ENCODE assay signal across 8 cellular contexts in genomic region chr14:49975286-49975685, GRCh38.
A peak's percentile ranks its signal among the peaks of the same experiment; 100 is the strongest.
DNase-seq lines count a peak whose midpoint lies in the region; ATAC-seq and TF ChIP-seq lines count a peak whose summit lies in the region.
"Had no signal": no experiment of that assay in that cellular context is flagged by ENCODE, and none has a peak within 500 bp of the region (broad histone marks: within the 10 kb centered on the region; RNA-seq: fewer than 3 reads in every experiment).

No MANE protein-coding gene starts in this region.

- in situ Hi-C loops in HAP-1 (cut with MboI; ENCODE audit: low sequenced_read_pairs), result no loop called here

- ATAC-seq in T-helper 17 cell, result no peak
- ATAC-seq in stimulated activated naive CD8-positive, alpha-beta T cell treated with anti-CD3 and anti-CD28 coated beads, Interleukin-15, amount 100 ng/mL, for 72 hours, result no peak
- ATAC-seq in HG03520 (IDR thresholded peaks at IDR 0.05; ENCODE audit: unreplicated experiment), result no peak

- H3K27me3 ChIP-seq in HAP-1 (ENCODE audit: low read depth), result no peaks in the 10 kb centered on the region

- DNase-seq in HAP-1 (ENCODE audit: low spot score in 2 of 2) (peak; percentile 36 to 74), T-helper 17 cell (no peak), foreskin fibroblast (peak; percentile 93 to 94), NCI-H2171 treated with DMSO at 0.1 percent for 48 hours (lab: John Stamatoyannopoulos, UW) (no peak), anterior cingulate cortex (lab: John Stamatoyannopoulos, UW) (no peak)
- DNase-seq in stimulated activated naive CD8-positive, alpha-beta T cell treated with anti-CD3 and anti-CD28 coated beads, Interleukin-15, amount 100 ng/mL, for 72 hours, result no peak
- DNase-seq: RPMI8226 had no signal

- peaks cover 71% of the 10 kb centered on the region for H3K4me1 Mint-ChIP-seq in T-helper 17 cell
- H3K4me1 Mint-ChIP-seq in stimulated activated naive CD8-positive, alpha-beta T cell treated with anti-CD3 and anti-CD28 coated beads, Interleukin-15, amount 100 ng/mL, for 72 hours, result peaks cover 86% of the 10 kb centered on the region

- no peaks in the 10 kb centered on the region for H3K9me3 ChIP-seq in HAP-1
- no peaks in the 10 kb centered on the region for H3K9me3 ChIP-seq in T-helper 17 cell (ENCODE audit: control insufficient read depth, low read length, poor library complexity, severe bottlenecking)

- H3K36me3 ChIP-seq in HAP-1 (replicated peaks), result no peaks in the 10 kb centered on the region

- no peak overlapping the region for H3K4me3 ChIP-seq in HAP-1
- no peak overlapping the region for H3K4me3 ChIP-seq in foreskin fibroblast (ENCODE audit: low read depth in 1 of 2, low read length in 2 of 2)

- H3K27ac Mint-ChIP-seq in T-helper 17 cell, result peak overlapping the region; percentile 99
- peak overlapping the region; percentile 5 to 86 for H3K27ac Mint-ChIP-seq in stimulated activated naive CD8-positive, alpha-beta T cell treated with anti-CD3 and anti-CD28 coated beads, Interleukin-15, amount 100 ng/mL, for 72 hours

- no peaks in the 10 kb centered on the region for H3K27me3 Mint-ChIP-seq in T-helper 17 cell
- H3K27me3 Mint-ChIP-seq in stimulated activated naive CD8-positive, alpha-beta T cell treated with anti-CD3 and anti-CD28 coated beads, Interleukin-15, amount 100 ng/mL, for 72 hours, result no peaks in the 10 kb centered on the region

- H3K4me1 ChIP-seq in HAP-1, result peaks cover 39% of the 10 kb centered on the region

- no peaks in the 10 kb centered on the region for H3K9me3 Mint-ChIP-seq in stimulated activated naive CD8-positive, alpha-beta T cell treated with anti-CD3 and anti-CD28 coated beads, Interleukin-15, amount 100 ng/mL, for 72 hours

- no peak overlapping the region for H3K4me3 Mint-ChIP-seq in T-helper 17 cell
- no peak overlapping the region for H3K4me3 Mint-ChIP-seq in stimulated activated naive CD8-positive, alpha-beta T cell treated with anti-CD3 and anti-CD28 coated beads, Interleukin-15, amount 100 ng/mL, for 72 hours

- no peaks in the 10 kb centered on the region for H3K36me3 Mint-ChIP-seq in T-helper 17 cell (ENCODE audit: low read depth)

- TF ChIP-seq CTCF in foreskin fibroblast (IDR thresholded peaks at IDR 0.05; ENCODE audit: low read depth, low read length), result no peak

Comparison
In these comparisons a context has a peak if more than half of its experiments do, and no peak if none do; other contexts are left out.
1. DNase-seq: peak in HAP-1 (2 of 2) and foreskin fibroblast (2 of 2); none in T-helper 17 cell (0 of 3), stimulated activated naive CD8-positive, alpha-beta T cell treated with anti-CD3 and anti-CD28 coated beads, Interleukin-15, amount 100 ng/mL, for 72 hours (0 of 2), NCI-H2171 treated with DMSO at 0.1 percent for 48 hours (single experiment) and anterior cingulate cortex (0 of 58).